ENCODE assay signal across 8 cellular contexts in the genomic region with DNA sequence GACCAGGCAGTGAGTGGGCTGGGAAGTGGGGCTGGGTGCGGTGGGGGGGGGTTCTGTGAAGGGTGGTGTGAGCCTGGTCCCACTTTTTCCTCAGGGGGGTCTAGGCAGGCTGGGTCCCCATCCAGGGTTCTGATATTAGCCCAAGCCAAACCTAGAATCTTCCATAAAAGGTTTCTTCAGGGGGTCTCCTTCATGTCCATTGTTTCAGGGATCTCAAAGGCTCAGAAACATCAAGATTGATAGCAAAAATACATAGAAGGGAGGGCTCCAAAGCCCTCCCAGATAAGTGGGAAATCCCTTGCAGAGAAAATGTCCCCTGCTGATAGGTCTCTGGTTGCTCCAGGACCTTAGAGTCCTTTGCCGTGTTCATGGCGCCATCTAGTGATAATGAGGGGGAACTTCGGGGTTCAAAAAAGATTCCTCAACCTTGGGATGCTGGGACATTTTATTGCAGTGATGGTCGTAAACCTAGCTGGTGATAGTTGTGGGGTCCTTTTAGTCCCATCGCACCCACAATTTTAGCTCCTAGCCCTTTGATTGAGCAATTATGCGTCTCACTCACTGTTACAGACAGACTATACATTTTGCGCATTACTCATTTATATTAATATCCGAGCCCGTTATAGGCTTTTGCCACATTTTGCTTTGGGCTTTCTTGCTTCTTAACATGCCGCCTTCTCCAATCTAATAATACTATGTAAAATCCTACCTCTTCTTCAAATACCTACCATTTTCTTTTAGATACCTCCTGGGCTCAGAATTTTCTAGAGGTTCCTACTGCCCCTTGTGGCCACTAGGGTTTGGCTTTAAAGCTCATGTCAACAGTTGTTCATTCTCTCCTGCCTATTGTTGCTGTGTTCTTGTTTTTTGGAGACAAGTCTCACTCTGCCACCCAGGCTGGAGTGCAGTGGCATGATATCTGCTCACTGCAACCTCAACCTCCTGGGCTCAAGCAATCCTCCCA. TPM values are rescaled to one million over a fixed set of nuclear protein-coding genes. Genes with fewer than 3 reads are reported as not detected.
DNase-seq lines count a peak whose midpoint lies in the region; ATAC-seq and TF ChIP-seq lines count a peak whose summit lies in the region.

No MANE protein-coding gene starts in this region.

- no peak overlapping the region for H3K4me3 Mint-ChIP-seq in CD4-positive, alpha-beta memory T cell
- no peak overlapping the region for H3K4me3 Mint-ChIP-seq in naive thymus-derived CD4-positive, alpha-beta T cell

- H3K36me3 ChIP-seq in CD4-positive, alpha-beta memory T cell (ENCODE audit: insufficient read depth, low read length) = no peaks in the 10 kb centered on the region
- no peaks in the 10 kb centered on the region for H3K36me3 ChIP-seq in naive thymus-derived CD4-positive, alpha-beta T cell (ENCODE audit: control insufficient read depth in 2 of 3, insufficient read depth in 3 of 3, low read length in 3 of 3)
- H3K36me3 ChIP-seq in vagina = no peaks in the 10 kb centered on the region

- no peaks in the 10 kb centered on the region for H3K36me3 Mint-ChIP-seq in CD4-positive, alpha-beta memory T cell
- H3K36me3 Mint-ChIP-seq in naive thymus-derived CD4-positive, alpha-beta T cell = no peaks in the 10 kb centered on the region

- H3K4me1 ChIP-seq in CD4-positive, alpha-beta memory T cell (ENCODE audit: insufficient read depth, low read length) = peaks cover 3% of the 10 kb centered on the region
- no peaks in the 10 kb centered on the region for H3K4me1 ChIP-seq in naive thymus-derived CD4-positive, alpha-beta T cell (ENCODE audit: control insufficient read depth in 2 of 2, insufficient read depth in 2 of 2, low read length in 2 of 2)
- H3K4me1 ChIP-seq in vagina = no peaks in the 10 kb centered on the region

- H3K27ac Mint-ChIP-seq in CD4-positive, alpha-beta memory T cell = no peak overlapping the region
- H3K27ac Mint-ChIP-seq in naive thymus-derived CD4-positive, alpha-beta T cell = no peak overlapping the region

- no peak for TF ChIP-seq POLR2A in erythroblast (IDR thresholded peaks at IDR 0.05; ENCODE audit: low read length)
- no peak for TF ChIP-seq POLR2A in vagina (IDR thresholded peaks at IDR 0.05)
- no peak for TF ChIP-seq POLR2A in GM18505 (IDR thresholded peaks at IDR 0.05; ENCODE audit: borderline replicate concordance, extremely low read depth, insufficient read depth, insufficient read length)

- H3K9me3 Mint-ChIP-seq in CD4-positive, alpha-beta memory T cell = no peaks in the 10 kb centered on the region
- H3K9me3 Mint-ChIP-seq in naive thymus-derived CD4-positive, alpha-beta T cell = peaks cover 0 to 3% (median 0%) of the 10 kb centered on the region in 11 donors

- H3K4me1 Mint-ChIP-seq in CD4-positive, alpha-beta memory T cell = peaks cover 0 to 7% (median 2%) of the 10 kb centered on the region in 4 donors
- H3K4me1 Mint-ChIP-seq in naive thymus-derived CD4-positive, alpha-beta T cell = peaks cover 0 to 7% (median 6%) of the 10 kb centered on the region in 7 donors

- no peaks in the 10 kb centered on the region for H3K9me3 ChIP-seq in CD4-positive, alpha-beta memory T cell (ENCODE audit: control insufficient read depth in 1 of 2, low read length in 2 of 2)
- H3K9me3 ChIP-seq in naive thymus-derived CD4-positive, alpha-beta T cell (ENCODE audit: control insufficient read depth in 2 of 3, low read length in 3 of 3) = no peaks in the 10 kb centered on the region
- no peaks in the 10 kb centered on the region for H3K9me3 ChIP-seq in vagina

- H3K27ac ChIP-seq in CD4-positive, alpha-beta memory T cell (ENCODE audit: low read depth, low read length) = no peak overlapping the region
- no peak overlapping the region for H3K27ac ChIP-seq in naive thymus-derived CD4-positive, alpha-beta T cell (ENCODE audit: low read depth, low read length)
- no peak overlapping the region for H3K27ac ChIP-seq in vagina

- H3K27me3 Mint-ChIP-seq in CD4-positive, alpha-beta memory T cell = peaks cover 11 to 12% of the 10 kb centered on the region in 2 donors
- peaks cover 0 to 10% (median 9%) of the 10 kb centered on the region in 5 donors for H3K27me3 Mint-ChIP-seq in naive thymus-derived CD4-positive, alpha-beta T cell

- TF ChIP-seq CTCF in vagina (IDR thresholded peaks at IDR 0.05) = peak; percentile 7 to 50 (median 34)

- intact Hi-C loops in CD4-positive, alpha-beta memory T cell (cut with micrococcal nuclease) = loop anchor here (1.0 to 5.0 kb wide), 6 partner anchors 150 to 361 kb away; no protein-coding TSS in a partner anchor
- intact Hi-C loops in naive thymus-derived CD4-positive, alpha-beta T cell (cut with micrococcal nuclease) = loop anchor here (1.0 to 10.0 kb wide), 9 partner anchors 140 to 1007 kb away; partner anchors contain the start of gene ATP5MC1 (in 1 of the 2)
- intact Hi-C loops in vagina (cut with DNase I) = no loop called here

- no peaks in the 10 kb centered on the region for H3K27me3 ChIP-seq in CD4-positive, alpha-beta memory T cell (ENCODE audit: insufficient read depth, low read length)
- H3K27me3 ChIP-seq in naive thymus-derived CD4-positive, alpha-beta T cell (ENCODE audit: control insufficient read depth in 2 of 2, insufficient read depth in 2 of 2, low read length in 2 of 2) = no peaks in the 10 kb centered on the region
- no peaks in the 10 kb centered on the region for H3K27me3 ChIP-seq in vagina

- peak; percentile 41 to 56 (median 54) for DNase-seq in CD4-positive, alpha-beta memory T cell
- peak; percentile 61 for DNase-seq in HCEC 1CT
- DNase-seq in NCI-H446 treated with DMSO at 0.1 percent for 48 hours (lab: John Stamatoyannopoulos, UW) = peak; percentile 50
- DNase-seq in activated CD4-positive, alpha-beta T cell treated with anti-CD3 and anti-CD28 coated beads for 4 hours = peak; percentile 20 to 28
- DNase-seq in erythroblast (lab: John Stamatoyannopoulos, UW) = peak; percentile 84 to 89
- DNase-seq in naive thymus-derived CD4-positive, alpha-beta T cell = peak in 8 of 9 donors; percentile 7 to 49 (median 41)
- DNase-seq in vagina (ENCODE audit: extremely low spot score in 2 of 2) = no peak

- CTCF ChIA-PET in CD4-positive, alpha-beta memory T cell (lab: Charles Lee; ENCODE audit: partially characterized antibody) = interaction anchor here (0.7 to 1.7 kb wide), 17 partner anchors 8 to 354 kb away, joined by 3 to 7 read pairs (median 3); no protein-coding TSS in a partner anchor
- CTCF ChIA-PET in naive thymus-derived CD4-positive, alpha-beta T cell (lab: Charles Lee) = interaction anchor here (0.6 to 1.0 kb wide), 4 partner anchors 104 to 354 kb away, joined by 3 to 4 read pairs (median 4); no protein-coding TSS in a partner anchor

- POLR2A ChIA-PET in CD4-positive, alpha-beta memory T cell (lab: Charles Lee; ENCODE audit: partially characterized antibody) = no interaction called here
- POLR2A ChIA-PET in naive thymus-derived CD4-positive, alpha-beta T cell (lab: Charles Lee) = no interaction called here

- peak; percentile 81 for ATAC-seq in naive thymus-derived CD4-positive, alpha-beta T cell
- ATAC-seq in GM18505 (IDR thresholded peaks at IDR 0.05; ENCODE audit: unreplicated experiment) = no peak

- no peak overlapping the region for H3K4me3 ChIP-seq in CD4-positive, alpha-beta memory T cell (ENCODE audit: low read length in 2 of 2)
- H3K4me3 ChIP-seq in naive thymus-derived CD4-positive, alpha-beta T cell (ENCODE audit: low read length) = no peak overlapping the region
- H3K4me3 ChIP-seq in vagina = no peak overlapping the region

RNA-seq across cellular contexts. Expression of gene IGF2BP1, which starts 35.1 kb away (rescaled TPM):
- not detected for total RNA-seq in CD4-positive, alpha-beta memory T cell
- not detected for polyA plus RNA-seq in CD4-positive, alpha-beta memory T cell
- total RNA-seq in naive thymus-derived CD4-positive, alpha-beta T cell = not detected
- not detected for polyA plus RNA-seq in naive thymus-derived CD4-positive, alpha-beta T cell
- total RNA-seq in vagina = not detected

Comparison
In these comparisons a context has a peak if more than half of its experiments do, and no peak if none do; other contexts are left out.
1. DNase-seq: peak in CD4-positive, alpha-beta memory T cell (5 of 5), HCEC 1CT (single experiment), NCI-H446 treated with DMSO at 0.1 percent for 48 hours (single experiment), activated CD4-positive, alpha-beta T cell treated with anti-CD3 and anti-CD28 coated beads for 4 hours (2 of 2), erythroblast (2 of 2) and naive thymus-derived CD4-positive, alpha-beta T cell (8 of 9); none in vagina (0 of 2).